ENCODE assay signal across 22 cellular contexts in genomic region chr10:70915206-70915605, GRCh38.
"Had no signal": no experiment of that assay in that cellular context is flagged by ENCODE, and none has a peak within 500 bp of the region (broad histone marks: within the 10 kb centered on the region; RNA-seq: fewer than 3 reads in every experiment).

No MANE protein-coding gene starts in this region.

- H3K4me1 Mint-ChIP-seq: stimulated activated memory B cell treated with anti-CD40 and anti-IgM and Interleukin-4, amounts not matched to agents 10 μg/mL and 1 μg/mL and 100 μg/mL, for 72 hours had no signal

- H3K27ac Mint-ChIP-seq: mesothelial cell of epicardium; naive thymus-derived CD4-positive, alpha-beta T cell; stimulated activated memory B cell treated with anti-CD40 and anti-IgM and Interleukin-4, amounts not matched to agents 10 μg/mL and 1 μg/mL and 100 μg/mL, for 72 hours; stimulated activated naive CD8-positive, alpha-beta T cell treated with anti-CD3 and anti-CD28 coated beads, Interleukin-15, Interleukin-2, amounts not matched to agents 100 ng/mL and 50 ng/mL, for 24 hours had no signal

- H3K36me3 Mint-ChIP-seq: mesothelial cell of epicardium; stimulated activated memory B cell treated with anti-CD40 and anti-IgM and Interleukin-4, amounts not matched to agents 10 μg/mL and 1 μg/mL and 100 μg/mL, for 72 hours had no signal

- DNase-seq: cerebellar nuclear complex; effector CD4-positive, alpha-beta T cell; mesenchymal stem cell; naive thymus-derived CD4-positive, alpha-beta T cell; nucleus accumbens; sigmoid colon; stimulated activated CD4-positive, alpha-beta T cell treated with anti-CD3 and anti-CD28 coated beads, Interleukin-4, amount 100 ng/mL, for 4 hours; upper lobe of left lung; uterus had no signal

- H3K9ac ChIP-seq: neural progenitor cell had no signal

- FAIRE-seq: colon, frontal cortex, keratinocyte had no signal

- H3K36me3 ChIP-seq: neural progenitor cell, prostate gland, sigmoid colon, thoracic aorta, tibial nerve, upper lobe of left lung, uterus had no signal

- H3K4me3 Mint-ChIP-seq: mesothelial cell of epicardium; naive thymus-derived CD4-positive, alpha-beta T cell; nephron; neural progenitor cell; stimulated activated memory B cell treated with anti-CD40 and anti-IgM and Interleukin-4, amounts not matched to agents 10 μg/mL and 1 μg/mL and 100 μg/mL, for 72 hours; stimulated activated naive CD8-positive, alpha-beta T cell treated with anti-CD3 and anti-CD28 coated beads, Interleukin-15, Interleukin-2, amounts not matched to agents 100 ng/mL and 50 ng/mL, for 24 hours had no signal

- H3K4me3 ChIP-seq: dorsolateral prefrontal cortex, neural progenitor cell, prostate gland, sigmoid colon, thoracic aorta, tibial nerve, upper lobe of left lung, uterus had no signal

- H3K27ac ChIP-seq: dorsolateral prefrontal cortex, neural progenitor cell, prostate gland, sigmoid colon, thoracic aorta, tibial nerve, upper lobe of left lung, uterus had no signal

- H3K27me3 Mint-ChIP-seq: stimulated activated naive CD8-positive, alpha-beta T cell treated with anti-CD3 and anti-CD28 coated beads, Interleukin-15, Interleukin-2, amounts not matched to agents 100 ng/mL and 50 ng/mL, for 24 hours had no signal

- ATAC-seq: naive thymus-derived CD4-positive, alpha-beta T cell; right cardiac atrium; stimulated activated memory B cell treated with anti-CD40 and anti-IgM and Interleukin-4, amounts not matched to agents 10 μg/mL and 1 μg/mL and 100 μg/mL, for 72 hours had no signal

- H3K4me2 ChIP-seq: neural progenitor cell had no signal

- H3K4me1 ChIP-seq: prostate gland, sigmoid colon, tibial nerve, uterus had no signal

- H3K9me3 ChIP-seq: prostate gland, sigmoid colon, thoracic aorta, tibial nerve, upper lobe of left lung, uterus had no signal

- H3K27me3 ChIP-seq: neural progenitor cell, tibial nerve, upper lobe of left lung, uterus had no signal

- H3K9me3 Mint-ChIP-seq: mesothelial cell of epicardium; nephron; neural progenitor cell; stimulated activated naive CD8-positive, alpha-beta T cell treated with anti-CD3 and anti-CD28 coated beads, Interleukin-15, Interleukin-2, amounts not matched to agents 100 ng/mL and 50 ng/mL, for 24 hours had no signal

- H2AFZ ChIP-seq: neural progenitor cell had no signal
